ENCODE assay signal across 16 cellular contexts in genomic region chr17:68707032-68707431, GRCh38.
A peak's percentile ranks its signal among the peaks of the same experiment; 100 is the strongest.
DNase-seq lines count a peak whose midpoint lies in the region; ATAC-seq, FAIRE-seq and TF ChIP-seq lines count a peak whose summit lies in the region.
"Had no signal": no experiment of that assay in that cellular context is flagged by ENCODE, and none has a peak within 500 bp of the region (broad histone marks: within the 10 kb centered on the region; RNA-seq: fewer than 3 reads in every experiment).

No MANE protein-coding gene starts in this region.

- intact Hi-C loops in heart left ventricle (cut with DNase I), result no loop called here

- no peaks in the 10 kb centered on the region for H3K79me2 ChIP-seq in astrocyte (ENCODE audit: insufficient read depth, low read length)

- H4K20me1 ChIP-seq in astrocyte (ENCODE audit: insufficient read depth, low read length), result no peaks in the 10 kb centered on the region

- peaks cover 12% of the 10 kb centered on the region for H3K27me3 Mint-ChIP-seq in astrocyte (ENCODE audit: low read depth, unreplicated experiment)

- no peak for FAIRE-seq in astrocyte (lab: Jason Lieb, UNC)

- no peaks in the 10 kb centered on the region for H3K36me3 ChIP-seq in astrocyte (ENCODE audit: insufficient read depth, low read length)
- no peaks in the 10 kb centered on the region for H3K36me3 ChIP-seq in heart left ventricle
- no peaks in the 10 kb centered on the region for H3K36me3 ChIP-seq in skeletal muscle tissue (ENCODE audit: control insufficient read depth in 3 of 3, insufficient read depth in 3 of 3, low read length in 3 of 3)

- no peak for TF ChIP-seq CTCF in astrocyte (IDR thresholded peaks at IDR 0.05; ENCODE audit: insufficient read depth, low read depth, low read length)
- TF ChIP-seq CTCF in heart left ventricle (IDR thresholded peaks at IDR 0.05), result no peak

- WGBS in heart left ventricle, 4 donors, result 74 to 85% (median 79%) methylated on average over 4 of the region's 4 CpGs

- H3K27ac ChIP-seq in astrocyte (ENCODE audit: low read depth, low read length) (no peak overlapping the region), heart left ventricle (peak overlapping the region in 7 of 12 donors; percentile 14 to 81 (median 52)), skeletal muscle tissue (ENCODE audit: low read depth, low read length) (peak overlapping the region; percentile 48)
- H3K27ac ChIP-seq: HL-60 had no signal

- H3K4me3 ChIP-seq in astrocyte (ENCODE audit: insufficient read depth, low read depth, low read length) (no peak overlapping the region), heart left ventricle (no peak overlapping the region), skeletal muscle tissue (ENCODE audit: low read length in 3 of 3) (no peak overlapping the region)

- DNase-seq in H4 (ENCODE audit: low spot score) (peak; percentile 43), astrocyte (ENCODE audit: low read depth) (peak; percentile 35), heart left ventricle (peak in 2 of 5 donors; percentile 17 to 35), NK-92 (lab: John Stamatoyannopoulos, UW; ENCODE audit: unreplicated experiment) (no peak), cerebellar cortex (ENCODE audit: low spot score) (no peak)
- DNase-seq: CD8-positive, alpha-beta T cell; naive B cell; OCI-M1; substantia nigra; T-helper 2 cell had no signal

- peak in 3 of 4 donors; percentile 38 to 75 (median 62) for ATAC-seq in heart left ventricle
- no peak for ATAC-seq in activated CD4-positive, CD25-positive, alpha-beta regulatory T cell treated with anti-CD3 and anti-CD28 coated beads, Interleukin-2, amount 50 U/mL, for 24 hours
- no peak for ATAC-seq in HG03045 (IDR thresholded peaks at IDR 0.05; ENCODE audit: unreplicated experiment)
- ATAC-seq: activated T-helper 17 cell treated with anti-CD3 and anti-CD28 coated beads, Interleukin-2, amount 50 U/mL, for 72 hours; CD8-positive, alpha-beta T cell had no signal

- H3K9ac ChIP-seq in astrocyte (ENCODE audit: low read length) (no peak overlapping the region), skeletal muscle tissue (ENCODE audit: low read depth in 1 of 3, low read length in 3 of 3) (no peak overlapping the region)

- H3K4me1 Mint-ChIP-seq in astrocyte (ENCODE audit: low read depth, unreplicated experiment), result peaks cover 29% of the 10 kb centered on the region
- H3K4me1 Mint-ChIP-seq: activated T-helper 17 cell treated with anti-CD3 and anti-CD28 coated beads, Interleukin-2, amount 50 U/mL, for 72 hours; central memory CD8-positive, alpha-beta T cell had no signal

- peaks cover 1% of the 10 kb centered on the region for H3K9me3 Mint-ChIP-seq in astrocyte (ENCODE audit: unreplicated experiment)
- H3K9me3 Mint-ChIP-seq: activated T-helper 17 cell treated with anti-CD3 and anti-CD28 coated beads, Interleukin-2, amount 50 U/mL, for 72 hours; CD8-positive, alpha-beta T cell; central memory CD8-positive, alpha-beta T cell had no signal

- no peaks in the 10 kb centered on the region for H3K36me3 Mint-ChIP-seq in astrocyte (ENCODE audit: low read depth, unreplicated experiment)
- H3K36me3 Mint-ChIP-seq: CD8-positive, alpha-beta T cell; naive B cell had no signal

- no peaks in the 10 kb centered on the region for H3K9me3 ChIP-seq in astrocyte (ENCODE audit: insufficient read depth, low read depth, low read length)
- H3K9me3 ChIP-seq in heart left ventricle, result no peaks in the 10 kb centered on the region
- H3K9me3 ChIP-seq in skeletal muscle tissue (ENCODE audit: control insufficient read depth in 3 of 3, low read length in 3 of 3), result no peaks in the 10 kb centered on the region

- no peak overlapping the region for H3K4me3 Mint-ChIP-seq in astrocyte (ENCODE audit: unreplicated experiment)
- H3K4me3 Mint-ChIP-seq: activated T-helper 17 cell treated with anti-CD3 and anti-CD28 coated beads, Interleukin-2, amount 50 U/mL, for 72 hours; CD8-positive, alpha-beta T cell; central memory CD8-positive, alpha-beta T cell; naive B cell had no signal

- no peak for TF ChIP-seq POLR2A in heart left ventricle (IDR thresholded peaks at IDR 0.05)

- H3K4me2 ChIP-seq in astrocyte (ENCODE audit: low read length), result no peak overlapping the region

- H2AFZ ChIP-seq in astrocyte (ENCODE audit: low read depth, low read length), result no peak overlapping the region

- no peaks in the 10 kb centered on the region for H3K4me1 ChIP-seq in astrocyte (ENCODE audit: insufficient read depth, low read length)
- peaks cover 0 to 20% (median 0%) of the 10 kb centered on the region in 12 donors for H3K4me1 ChIP-seq in heart left ventricle
- H3K4me1 ChIP-seq in skeletal muscle tissue (ENCODE audit: control insufficient read depth in 3 of 3, insufficient read depth in 3 of 3, low read length in 3 of 3), result no peaks in the 10 kb centered on the region

- no peaks in the 10 kb centered on the region for H3K27me3 ChIP-seq in astrocyte (ENCODE audit: insufficient read depth, low read length)
- H3K27me3 ChIP-seq in heart left ventricle, result no peaks in the 10 kb centered on the region
- no peaks in the 10 kb centered on the region for H3K27me3 ChIP-seq in skeletal muscle tissue (ENCODE audit: control insufficient read depth in 3 of 3, insufficient read depth in 3 of 3, low read length in 3 of 3)

- peak overlapping the region; percentile 79 for H3K27ac Mint-ChIP-seq in astrocyte (ENCODE audit: unreplicated experiment)
- H3K27ac Mint-ChIP-seq: activated T-helper 17 cell treated with anti-CD3 and anti-CD28 coated beads, Interleukin-2, amount 50 U/mL, for 72 hours; CD8-positive, alpha-beta T cell; naive B cell had no signal

Comparison
In these comparisons a context has a peak if more than half of its experiments do, and no peak if none do; other contexts are left out.
1. DNase-seq: peak in H4 (single experiment) and astrocyte (single experiment); none in NK-92 (single experiment) and cerebellar cortex (single experiment).
2. ATAC-seq: peak in heart left ventricle (3 of 4); none in activated CD4-positive, CD25-positive, alpha-beta regulatory T cell treated with anti-CD3 and anti-CD28 coated beads, Interleukin-2, amount 50 U/mL, for 24 hours (0 of 2) and HG03045 (single experiment).